ENCODE assay signal across 1 cellular context in the genomic region with DNA sequence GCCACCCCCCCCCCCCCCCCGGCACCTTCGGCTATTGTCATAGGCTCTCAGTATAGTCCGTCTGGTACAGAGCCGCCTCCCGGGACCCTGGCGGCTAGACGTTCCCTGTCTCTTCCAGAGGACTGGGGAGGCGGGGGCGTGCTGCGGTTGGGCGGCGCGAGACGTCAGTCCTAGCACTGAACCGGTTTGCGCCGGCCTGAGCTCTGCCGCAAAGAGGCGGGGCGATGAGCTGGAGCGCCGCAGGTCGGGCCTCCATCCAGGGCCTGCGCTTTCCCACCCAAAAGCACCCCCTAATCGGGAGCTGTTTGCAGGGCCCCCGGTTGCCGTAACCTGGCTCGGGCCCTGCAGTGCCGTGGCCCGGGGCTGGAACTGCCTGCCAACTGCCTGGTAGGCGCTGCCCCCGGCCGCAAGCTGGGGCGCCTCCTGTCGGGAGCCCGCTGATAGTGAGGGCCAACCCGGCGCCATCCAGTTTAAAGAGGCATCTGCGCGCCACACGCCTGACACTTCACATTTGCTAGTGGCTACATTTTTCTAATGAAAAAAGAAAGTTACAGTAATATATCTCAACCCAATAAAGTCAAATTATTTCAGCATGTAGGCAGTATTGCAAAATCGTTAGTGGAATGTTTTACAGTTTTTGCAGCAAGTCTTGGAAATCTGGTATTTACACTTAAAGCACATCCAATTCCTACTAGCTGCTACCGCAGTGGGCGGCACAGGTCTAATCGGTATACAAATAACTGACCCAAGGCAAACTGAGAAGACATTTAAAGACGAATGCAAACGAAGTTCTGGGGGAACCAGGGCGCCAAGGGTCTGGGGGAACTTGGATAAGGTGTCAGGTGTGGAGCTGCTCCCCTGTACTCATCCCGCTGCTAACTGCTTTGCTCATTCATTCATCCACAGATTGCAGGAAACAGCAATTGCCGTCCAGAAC.
A peak's percentile ranks its signal among the peaks of the same experiment; 100 is the strongest.
TF ChIP-seq lines count a peak whose summit lies in the region.

No MANE protein-coding gene starts in this region.

TF ChIP-seq in SK-N-SH, 30 proteins besides CTCF, POLR2A, EP300 and RAD21 (continued from another document):
- TF ChIP-seq RXRA (IDR thresholded peaks at IDR 0.05; ENCODE audit: borderline replicate concordance, low read depth) (no peak), ELF1 (IDR thresholded peaks at IDR 0.05) (no peak)
- TF ChIP-seq, protein P1, sequence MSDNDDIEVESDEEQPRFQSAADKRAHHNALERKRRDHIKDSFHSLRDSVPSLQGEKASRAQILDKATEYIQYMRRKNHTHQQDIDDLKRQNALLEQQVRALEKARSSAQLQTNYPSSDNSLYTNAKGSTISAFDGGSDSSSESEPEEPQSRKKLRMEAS (IDR thresholded peaks at IDR 0.05; ENCODE audit: low read depth), result peak; percentile 37; the same call in 1 of the 2 replicates
